ENCODE assay signal across 12 cellular contexts in the genomic region with DNA sequence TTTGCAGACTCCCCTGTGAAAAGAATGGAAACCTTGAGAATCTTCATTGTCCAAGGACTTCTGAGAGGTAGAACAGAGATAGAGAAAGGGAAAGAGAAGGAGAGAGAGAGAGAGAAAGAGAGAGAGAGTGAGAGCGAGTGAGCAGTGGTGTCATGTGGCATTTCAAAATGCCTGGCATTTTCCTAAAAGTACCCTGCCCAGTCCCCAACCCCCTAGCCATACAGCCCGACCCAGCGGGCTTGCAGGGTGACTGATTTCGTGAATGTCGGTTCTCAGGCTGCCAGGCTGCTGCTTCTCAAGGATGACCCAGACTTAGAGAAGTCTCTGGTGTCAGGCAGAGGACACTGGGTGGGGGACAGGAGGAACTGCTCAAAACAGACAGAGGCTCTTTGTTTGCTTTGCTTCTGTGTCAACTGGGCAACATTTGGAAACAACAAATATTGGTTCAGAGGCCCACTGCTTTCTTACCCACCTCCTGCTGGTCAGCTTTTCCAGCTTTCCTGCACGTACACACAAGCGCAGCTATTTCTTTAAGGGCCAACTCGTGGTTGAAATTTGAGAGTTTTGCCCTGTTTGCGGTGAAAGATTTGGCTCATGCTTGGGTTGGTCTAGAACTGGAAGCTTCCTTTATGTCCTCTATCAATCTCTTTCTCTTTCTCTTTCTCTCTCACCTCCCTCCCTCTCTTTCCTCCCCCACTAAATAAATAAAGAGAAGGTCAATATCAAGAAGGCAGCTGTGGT. TPM values are rescaled to one million over a fixed set of nuclear protein-coding genes. Genes with fewer than 3 reads are reported as not detected.
A peak's percentile ranks its signal among the peaks of the same experiment; 100 is the strongest.
DNase-seq lines count a peak whose midpoint lies in the region; ATAC-seq and TF ChIP-seq lines count a peak whose summit lies in the region.
"Had no signal": no experiment of that assay in that cellular context is flagged by ENCODE, and none has a peak within 500 bp of the region (broad histone marks: within the 10 kb centered on the region; RNA-seq: fewer than 3 reads in every experiment).

No MANE protein-coding gene starts in this region.

- WGBS in hepatocyte (ENCODE audit: low lambda C conversion rate, missing lambda C conversion rate) = 47% methylated on average over 9 of the region's 9 CpGs

- H2AFZ ChIP-seq in hepatocyte = no peak overlapping the region

- H3K4me2 ChIP-seq in hepatocyte = peak overlapping the region; percentile 63

- in situ Hi-C loops in SK-MEL-5 (cut with HindIII; ENCODE audit: low pct_unique_long_range_greater_than_20kb, low sequenced_read_pairs) = no loop called here

- no peak for TF ChIP-seq CTCF in hepatocyte (IDR thresholded peaks at IDR 0.05; ENCODE audit: poor library complexity)

- H3K27ac ChIP-seq in hepatocyte = no peak overlapping the region
- H3K27ac ChIP-seq: thyroid gland had no signal

- no peak overlapping the region for H3K4me3 ChIP-seq in hepatocyte
- H3K4me3 ChIP-seq: thyroid gland had no signal

- no peaks in the 10 kb centered on the region for H4K20me1 ChIP-seq in hepatocyte (ENCODE audit: insufficient read depth, poor library complexity, severe bottlenecking)

- ATAC-seq in GM21390 (IDR thresholded peaks at IDR 0.05; ENCODE audit: unreplicated experiment) (no peak), GM21367 (IDR thresholded peaks at IDR 0.05; ENCODE audit: unreplicated experiment) (no peak)
- ATAC-seq: esophagus mucosa had no signal

- H3K9me2 ChIP-seq in hepatocyte (replicated peaks; ENCODE audit: insufficient read depth) = no peaks in the 10 kb centered on the region

- peak; percentile 41 for DNase-seq in SHP77 (lab: John Stamatoyannopoulos, UW)
- no peak for DNase-seq in SHP77 treated with DMSO at 0.1 percent for 48 hours (lab: John Stamatoyannopoulos, UW)
- peak; percentile 79 for DNase-seq in SK-MEL-5 (ENCODE audit: low read depth, low spot score)
- no peak for DNase-seq in hepatocyte (ENCODE audit: low spot score)
- no peak for DNase-seq in activated naive CD4-positive, alpha-beta T cell (lab: John Stamatoyannopoulos, UW)
- DNase-seq in NCI-H1694 treated with DMSO at 0.1 percent for 48 hours (lab: John Stamatoyannopoulos, UW) = no peak
- DNase-seq: mesenchymal stem cell, NCI-H446 had no signal

- no peaks in the 10 kb centered on the region for H3K79me2 ChIP-seq in hepatocyte

- no peaks in the 10 kb centered on the region for H3K36me3 ChIP-seq in hepatocyte (replicated peaks; ENCODE audit: insufficient read depth, low read depth)
- H3K36me3 ChIP-seq: thyroid gland had no signal

- H3K9me3 ChIP-seq in hepatocyte (ENCODE audit: low read depth) = no peaks in the 10 kb centered on the region
- H3K9me3 ChIP-seq: thyroid gland had no signal

- H3K27me3 ChIP-seq in hepatocyte = no peaks in the 10 kb centered on the region
- H3K27me3 ChIP-seq: thyroid gland had no signal

- H3K4me1 ChIP-seq in hepatocyte (ENCODE audit: insufficient read depth) = peaks cover 8% of the 10 kb centered on the region
- H3K4me1 ChIP-seq: thyroid gland had no signal

RNA-seq across cellular contexts. Expression of gene TF, which starts 3.7 kb away (rescaled TPM):
- 0.34 and 0.59 TPM in 2 replicates for total RNA-seq in SK-MEL-5 (2014; rRNA removed; shearing (Covaris generic))
- 0.01 and 1.6 TPM in 2 replicates for polyA plus RNA-seq in SK-MEL-5 (2015; cell fraction: cytosol; rRNA removed)
- 0.01 TPM in 1 of 2 replicates, not detected in the other for polyA plus RNA-seq in SK-MEL-5 (2015; cell fraction: nucleus; rRNA removed)
- total RNA-seq in hepatocyte = 373 and 577 TPM in 2 replicates
- 401 and 642 TPM in 2 replicates for polyA plus RNA-seq in hepatocyte

Comparison
In these comparisons a context has a peak if more than half of its experiments do, and no peak if none do; other contexts are left out.
1. DNase-seq: peak in SHP77 (2 of 2) and SK-MEL-5 (single experiment); none in SHP77 treated with DMSO at 0.1 percent for 48 hours (single experiment), hepatocyte (single experiment), activated naive CD4-positive, alpha-beta T cell (0 of 4) and NCI-H1694 treated with DMSO at 0.1 percent for 48 hours (single experiment).
2. RNA of gene TF, which starts 3.7 kb away (total RNA-seq): 373 to 577 TPM in hepatocyte; 0.34 to 0.59 TPM in SK-MEL-5; every median in the first group is over 100 times any median in the second.